ENCODE assay signal across 1 cellular context in the genomic region with DNA sequence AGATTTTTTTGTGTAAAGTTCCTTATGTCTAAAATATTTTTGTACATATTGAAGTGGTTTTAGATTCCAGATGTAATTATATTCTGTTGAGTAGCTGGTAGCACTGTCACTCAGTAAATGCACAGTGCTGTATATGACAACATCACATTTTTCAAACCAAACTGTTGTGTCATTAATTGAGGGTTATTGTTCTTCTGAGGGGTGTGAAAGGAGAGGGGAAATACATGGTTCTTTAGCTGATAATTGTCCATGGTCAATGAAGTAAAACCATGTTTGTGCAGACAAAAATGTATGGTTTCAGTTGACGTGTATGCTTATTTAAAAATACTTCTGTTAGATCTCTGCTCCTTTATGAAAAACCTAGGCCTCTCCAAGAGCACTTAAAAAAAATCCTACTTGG.
TF ChIP-seq lines count a peak whose summit lies in the region.

No MANE protein-coding gene starts in this region.

TF ChIP-seq in WTC11, 78 proteins besides CTCF, POLR2A, EP300 and RAD21:
- TF ChIP-seq ZNF232 (CRISPR knock-in tag; IDR thresholded peaks at IDR 0.05): no peak
- TF ChIP-seq, protein P1, sequence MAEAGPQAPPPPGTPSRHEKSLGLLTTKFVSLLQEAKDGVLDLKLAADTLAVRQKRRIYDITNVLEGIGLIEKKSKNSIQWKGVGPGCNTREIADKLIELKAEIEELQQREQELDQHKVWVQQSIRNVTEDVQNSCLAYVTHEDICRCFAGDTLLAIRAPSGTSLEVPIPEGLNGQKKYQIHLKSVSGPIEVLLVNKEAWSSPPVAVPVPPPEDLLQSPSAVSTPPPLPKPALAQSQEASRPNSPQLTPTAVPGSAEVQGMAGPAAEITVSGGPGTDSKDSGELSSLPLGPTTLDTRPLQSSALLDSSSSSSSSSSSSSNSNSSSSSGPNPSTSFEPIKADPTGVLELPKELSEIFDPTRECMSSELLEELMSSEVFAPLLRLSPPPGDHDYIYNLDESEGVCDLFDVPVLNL (CRISPR knock-in tag; IDR thresholded peaks at IDR 0.05; ENCODE audit: borderline replicate concordance, low read depth): no peak
- TF ChIP-seq GTF2I (CRISPR knock-in tag; conservative IDR thresholded peaks at IDR 0.05): no peak
- TF ChIP-seq ZNF512 (CRISPR knock-in tag; IDR thresholded peaks at IDR 0.05; ENCODE audit: borderline replicate concordance): no peak
- TF ChIP-seq, protein P2, sequence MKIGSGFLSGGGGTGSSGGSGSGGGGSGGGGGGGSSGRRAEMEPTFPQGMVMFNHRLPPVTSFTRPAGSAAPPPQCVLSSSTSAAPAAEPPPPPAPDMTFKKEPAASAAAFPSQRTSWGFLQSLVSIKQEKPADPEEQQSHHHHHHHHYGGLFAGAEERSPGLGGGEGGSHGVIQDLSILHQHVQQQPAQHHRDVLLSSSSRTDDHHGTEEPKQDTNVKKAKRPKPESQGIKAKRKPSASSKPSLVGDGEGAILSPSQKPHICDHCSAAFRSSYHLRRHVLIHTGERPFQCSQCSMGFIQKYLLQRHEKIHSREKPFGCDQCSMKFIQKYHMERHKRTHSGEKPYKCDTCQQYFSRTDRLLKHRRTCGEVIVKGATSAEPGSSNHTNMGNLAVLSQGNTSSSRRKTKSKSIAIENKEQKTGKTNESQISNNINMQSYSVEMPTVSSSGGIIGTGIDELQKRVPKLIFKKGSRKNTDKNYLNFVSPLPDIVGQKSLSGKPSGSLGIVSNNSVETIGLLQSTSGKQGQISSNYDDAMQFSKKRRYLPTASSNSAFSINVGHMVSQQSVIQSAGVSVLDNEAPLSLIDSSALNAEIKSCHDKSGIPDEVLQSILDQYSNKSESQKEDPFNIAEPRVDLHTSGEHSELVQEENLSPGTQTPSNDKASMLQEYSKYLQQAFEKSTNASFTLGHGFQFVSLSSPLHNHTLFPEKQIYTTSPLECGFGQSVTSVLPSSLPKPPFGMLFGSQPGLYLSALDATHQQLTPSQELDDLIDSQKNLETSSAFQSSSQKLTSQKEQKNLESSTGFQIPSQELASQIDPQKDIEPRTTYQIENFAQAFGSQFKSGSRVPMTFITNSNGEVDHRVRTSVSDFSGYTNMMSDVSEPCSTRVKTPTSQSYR (CRISPR knock-in tag; IDR thresholded peaks at IDR 0.05): no peak
- TF ChIP-seq ZNF671 (CRISPR knock-in tag; IDR thresholded peaks at IDR 0.05): no peak
- TF ChIP-seq HMGA2 (CRISPR knock-in tag; IDR thresholded peaks at IDR 0.05): no peak
- no peak for TF ChIP-seq GRHL2 (CRISPR knock-in tag; IDR thresholded peaks at IDR 0.05; ENCODE audit: insufficient replicate concordance, severe bottlenecking)
- TF ChIP-seq SMAD4 (CRISPR knock-in tag; IDR thresholded peaks at IDR 0.05): no peak
- no peak for TF ChIP-seq MYBL2 (CRISPR knock-in tag; IDR thresholded peaks at IDR 0.05)
- TF ChIP-seq AFF4 (CRISPR knock-in tag; IDR thresholded peaks at IDR 0.05; ENCODE audit: borderline replicate concordance): no peak
- TF ChIP-seq, protein P3, sequence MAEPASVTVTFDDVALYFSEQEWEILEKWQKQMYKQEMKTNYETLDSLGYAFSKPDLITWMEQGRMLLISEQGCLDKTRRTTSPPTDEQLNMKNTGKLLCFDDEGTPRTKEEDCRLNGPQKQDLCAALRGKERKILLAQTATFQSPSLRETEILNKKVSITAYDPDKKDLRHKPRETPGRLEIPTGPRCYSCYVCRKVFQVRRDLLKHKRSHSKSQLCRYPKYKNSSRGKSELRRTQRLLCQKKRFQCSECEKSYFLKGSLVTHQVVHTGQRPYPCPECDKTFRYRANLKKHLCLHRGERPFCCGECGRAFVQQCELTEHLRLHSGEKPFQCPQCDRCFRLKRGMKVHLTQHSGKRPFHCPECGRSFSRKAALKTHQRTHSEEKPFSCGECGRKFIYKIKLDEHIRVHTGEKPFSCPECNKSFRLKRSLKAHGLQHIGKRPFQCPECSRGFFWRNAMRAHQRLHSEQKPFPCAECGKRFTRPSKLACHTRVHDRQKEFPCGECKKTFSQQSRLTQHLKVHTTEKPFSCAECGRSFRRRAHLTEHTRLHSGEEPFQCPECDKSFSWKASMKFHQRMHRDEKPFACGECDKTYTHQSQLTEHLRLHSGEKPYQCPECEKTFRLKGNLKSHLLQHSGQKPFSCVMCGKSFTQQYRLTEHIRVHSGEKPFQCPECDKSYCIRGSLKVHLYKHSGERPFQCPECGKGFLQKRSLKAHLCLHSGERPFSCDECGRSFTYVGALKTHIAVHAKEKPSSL (CRISPR knock-in tag; conservative IDR thresholded peaks at IDR 0.05): no peak
- no peak for TF ChIP-seq AR (CRISPR knock-in tag; IDR thresholded peaks at IDR 0.05)
- no peak for TF ChIP-seq CBFB (CRISPR knock-in tag; IDR thresholded peaks at IDR 0.05; ENCODE audit: low read depth)
- no peak for TF ChIP-seq GABPB1 (CRISPR knock-in tag; IDR thresholded peaks at IDR 0.05)
- TF ChIP-seq JAZF1 (CRISPR knock-in tag; IDR thresholded peaks at IDR 0.05): no peak
- TF ChIP-seq ZBTB21 (CRISPR knock-in tag; IDR thresholded peaks at IDR 0.05; ENCODE audit: borderline replicate concordance): no peak
- TF ChIP-seq, protein P4, sequence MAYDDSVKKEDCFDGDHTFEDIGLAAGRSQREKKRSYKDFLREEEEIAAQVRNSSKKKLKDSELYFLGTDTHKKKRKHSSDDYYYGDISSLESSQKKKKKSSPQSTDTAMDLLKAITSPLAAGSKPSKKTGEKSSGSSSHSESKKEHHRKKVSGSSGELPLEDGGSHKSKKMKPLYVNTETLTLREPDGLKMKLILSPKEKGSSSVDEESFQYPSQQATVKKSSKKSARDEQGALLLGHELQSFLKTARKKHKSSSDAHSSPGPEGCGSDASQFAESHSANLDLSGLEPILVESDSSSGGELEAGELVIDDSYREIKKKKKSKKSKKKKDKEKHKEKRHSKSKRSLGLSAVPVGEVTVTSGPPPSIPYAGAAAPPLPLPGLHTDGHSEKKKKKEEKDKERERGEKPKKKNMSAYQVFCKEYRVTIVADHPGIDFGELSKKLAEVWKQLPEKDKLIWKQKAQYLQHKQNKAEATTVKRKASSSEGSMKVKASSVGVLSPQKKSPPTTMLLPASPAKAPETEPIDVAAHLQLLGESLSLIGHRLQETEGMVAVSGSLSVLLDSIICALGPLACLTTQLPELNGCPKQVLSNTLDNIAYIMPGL (CRISPR knock-in tag; IDR thresholded peaks at IDR 0.05): no peak
- no peak for TF ChIP-seq ZNF219 (CRISPR knock-in tag; IDR thresholded peaks at IDR 0.05; ENCODE audit: borderline replicate concordance)
